In genomic region chr3:161310649-161311423, GRCh38 we compare ENCODE assay signal across 10 cellular contexts.
DNase-seq lines count a peak whose midpoint lies in the region; ATAC-seq, FAIRE-seq and TF ChIP-seq lines count a peak whose summit lies in the region.
"Had no signal": no experiment of that assay in that cellular context is flagged by ENCODE, and none has a peak within 500 bp of the region (broad histone marks: within the 10 kb centered on the region; RNA-seq: fewer than 3 reads in every experiment).

No MANE protein-coding gene starts in this region.

- WGBS in psoas muscle, 3 donors = 69 to 77% (median 73%) methylated on average over 5 of the region's 5 CpGs

- H3K4me1 Mint-ChIP-seq in endothelial cell (ENCODE audit: unreplicated experiment) = no peaks in the 10 kb centered on the region

- H3K4me3 ChIP-seq in psoas muscle = no peak overlapping the region
- H3K4me3 ChIP-seq: thoracic aorta had no signal

- H3K27ac ChIP-seq in psoas muscle = no peak overlapping the region
- H3K27ac ChIP-seq: thoracic aorta had no signal

- H3K4me1 ChIP-seq in psoas muscle = no peaks in the 10 kb centered on the region

- H3K9me3 Mint-ChIP-seq in endothelial cell (ENCODE audit: unreplicated experiment) = no peaks in the 10 kb centered on the region

- H3K27me3 Mint-ChIP-seq in endothelial cell (ENCODE audit: unreplicated experiment) = peaks cover 7% of the 10 kb centered on the region

- no peak for TF ChIP-seq POLR2A in GM12891 (IDR thresholded peaks at IDR 0.05; ENCODE audit: low read depth, low read length)

- H3K36me3 Mint-ChIP-seq in endothelial cell (ENCODE audit: low read depth, unreplicated experiment) = no peaks in the 10 kb centered on the region

- no peaks in the 10 kb centered on the region for H3K27me3 ChIP-seq in psoas muscle (ENCODE audit: insufficient read depth in 3 of 3, low read length in 2 of 3)

- intact Hi-C loops in psoas muscle (cut with DNase I) = no loop called here

- peak; percentile 79 for ATAC-seq in GM21786 (IDR thresholded peaks at IDR 0.05; ENCODE audit: unreplicated experiment)
- ATAC-seq in psoas muscle = no peak

- TF ChIP-seq CTCF in psoas muscle (IDR thresholded peaks at IDR 0.05) = no peak
- TF ChIP-seq CTCF in endothelial cell (IDR thresholded peaks at IDR 0.05; ENCODE audit: unreplicated experiment) = no peak

- FAIRE-seq in GM12891 (lab: Jason Lieb, UNC) = peak; percentile 80
- FAIRE-seq: TTC549 had no signal

- no peak overlapping the region for H3K4me3 Mint-ChIP-seq in endothelial cell (ENCODE audit: unreplicated experiment)

- DNase-seq in GM12891 (ENCODE audit: insufficient read length, low spot score) (no peak), foreskin melanocyte (no peak), psoas muscle (no peak), DMS53 treated with DMSO at 0.1 percent for 48 hours (lab: John Stamatoyannopoulos, UW; ENCODE audit: unreplicated experiment) (no peak), endothelial cell (ENCODE audit: low spot score) (no peak)
- DNase-seq in NK-92 treated with Interleukin-12 subunit alpha and Interleukin-12 subunit beta, amount 100 ng/mL, for 24 hours (lab: John Stamatoyannopoulos, UW) = peak; percentile 63
- DNase-seq in effector CD8-positive, alpha-beta T cell (lab: John Stamatoyannopoulos, UW) = peak; percentile 3

- H3K36me3 ChIP-seq in psoas muscle (ENCODE audit: insufficient read depth in 1 of 2, low read depth in 1 of 2) = no peaks in the 10 kb centered on the region
- H3K36me3 ChIP-seq: thoracic aorta had no signal

- peaks cover 9% of the 10 kb centered on the region for H3K9me3 ChIP-seq in psoas muscle
- H3K9me3 ChIP-seq: thoracic aorta had no signal

- no peak overlapping the region for H3K27ac Mint-ChIP-seq in endothelial cell (ENCODE audit: unreplicated experiment)

TF ChIP-seq in GM12891, 5 proteins besides CTCF, POLR2A, EP300 and RAD21:
- TF ChIP-seq POU2F2 (IDR thresholded peaks at IDR 0.05; ENCODE audit: low read depth, low read length) (no peak), SPI1 (IDR thresholded peaks at IDR 0.05; ENCODE audit: low read depth, low read length) (peak; percentile 75), POLR2AphosphoS5 (IDR thresholded peaks at IDR 0.05; ENCODE audit: low read depth, low read length) (no peak), PAX5 (IDR thresholded peaks at IDR 0.05; ENCODE audit: insufficient read depth, low read length, severe bottlenecking) (no peak)

Comparison
In these comparisons a context has a peak if more than half of its experiments do, and no peak if none do; other contexts are left out.
1. DNase-seq: peak in NK-92 treated with Interleukin-12 subunit alpha and Interleukin-12 subunit beta, amount 100 ng/mL, for 24 hours (single experiment) and effector CD8-positive, alpha-beta T cell (single experiment); none in GM12891 (single experiment), foreskin melanocyte (single experiment), psoas muscle (0 of 2), DMS53 treated with DMSO at 0.1 percent for 48 hours (single experiment) and endothelial cell (single experiment).